21 cellular contexts compared by ENCODE assay signal in genomic region chr10:44955408-44956070, GRCh38. TPM values are rescaled to one million over a fixed set of nuclear protein-coding genes. Genes with fewer than 3 reads are reported as not detected.
DNase-seq lines count a peak whose midpoint lies in the region; ATAC-seq and TF ChIP-seq lines count a peak whose summit lies in the region.
"Had no signal": no experiment of that assay in that cellular context is flagged by ENCODE, and none has a peak within 500 bp of the region (broad histone marks: within the 10 kb centered on the region; RNA-seq: fewer than 3 reads in every experiment).

No MANE protein-coding gene starts in this region.

- H3F3A ChIP-seq in PC-3 (ENCODE audit: low read length, unreplicated experiment): no peaks in the 10 kb centered on the region

- CTCF ChIA-PET in PC-3 (lab: Charles Lee): interaction anchor here (0.6 kb wide), 1 partner anchor 376 kb away, joined by 3 read pairs; no protein-coding TSS in a partner anchor

- no peak overlapping the region for H2AFZ ChIP-seq in H9 (ENCODE audit: low read length)
- no peak overlapping the region for H2AFZ ChIP-seq in PC-3 (ENCODE audit: low read length)

- H3K9ac ChIP-seq in H9 (ENCODE audit: extremely low read depth, insufficient read length, low read length) (no peak overlapping the region), PC-3 (ENCODE audit: low read length) (no peak overlapping the region)
- H3K9ac ChIP-seq: SK-N-SH had no signal

- peaks cover 5 to 18% (median 9%) of the 10 kb centered on the region in 3 experiments; a peak in 6 of 7 replicates for H3K36me3 Mint-ChIP-seq in H9 (ENCODE audit: insufficient read depth in 1 of 3, low read depth in 3 of 3)

- H2BK120ac ChIP-seq in H9 (ENCODE audit: low read depth, low read length, poor library complexity, severe bottlenecking): no peak overlapping the region

- no peak for TF ChIP-seq POLR2A in suprapubic skin (IDR thresholded peaks at IDR 0.05)

- peak; percentile 14 for DNase-seq in H9
- peak; percentile 79 for DNase-seq in coronary artery (ENCODE audit: low spot score)
- peak; percentile 89 for DNase-seq in mesenteric fat pad (ENCODE audit: low spot score)
- peak; percentile 89 to 92 for DNase-seq in suprapubic skin (ENCODE audit: low spot score in 2 of 2)
- DNase-seq in PC-3: no peak
- no peak for DNase-seq in SHP77 treated with DMSO at 0.1 percent for 48 hours (lab: John Stamatoyannopoulos, UW)
- DNase-seq: activated naive CD4-positive, alpha-beta T cell treated with anti-CD3 and anti-CD28 coated beads for 36 hours; DMS153; effector CD4-positive, alpha-beta T cell; H7; hypothalamus; NCI-H1048; NCI-H2081 treated with DMSO at 0.1 percent for 48 hours; occipital lobe; SK-N-SH; stimulated activated CD4-positive, alpha-beta T cell treated with anti-CD3 and anti-CD28 coated beads, Interleukin-4, amount 100 ng/mL, for 1 hour; T1000 had no signal

- H4K8ac ChIP-seq in H9 (replicated peaks; ENCODE audit: insufficient read length, low read depth, low read length): no peak overlapping the region

- H2BK15ac ChIP-seq in H9 (ENCODE audit: low read depth, low read length): no peak overlapping the region

- H3K79me2 ChIP-seq in H9 (ENCODE audit: insufficient read depth, low read length): no peaks in the 10 kb centered on the region
- H3K79me2 ChIP-seq in PC-3 (ENCODE audit: low read length): peaks cover 15% of the 10 kb centered on the region

- H3K4me3 Mint-ChIP-seq in H9: no peak overlapping the region
- H3K4me3 Mint-ChIP-seq: activated naive CD4-positive, alpha-beta T cell treated with anti-CD3 and anti-CD28 coated beads for 36 hours had no signal

- TF ChIP-seq CTCF in H9 (conservative IDR thresholded peaks at IDR 0.05) (no peak), coronary artery (IDR thresholded peaks at IDR 0.05) (no peak), suprapubic skin (IDR thresholded peaks at IDR 0.05) (no peak), PC-3 (conservative IDR thresholded peaks at IDR 0.05; ENCODE audit: low read depth, low read length) (no peak)

- H3K27ac ChIP-seq in H9 (ENCODE audit: insufficient read length, low read depth, low read length) (no peak overlapping the region), coronary artery (peak overlapping the region in 1 of 2 donors; percentile 20), suprapubic skin (peak overlapping the region; percentile 28), PC-3 (ENCODE audit: low read length) (no peak overlapping the region)

- no peaks in the 10 kb centered on the region for H4K20me1 ChIP-seq in H9 (ENCODE audit: control insufficient read depth, insufficient read depth, insufficient read length)
- no peaks in the 10 kb centered on the region for H4K20me1 ChIP-seq in PC-3 (ENCODE audit: low read length)

- H2BK20ac ChIP-seq in H9 (ENCODE audit: low read depth, low read length, poor library complexity, severe bottlenecking): no peak overlapping the region

- H3K4me1 ChIP-seq in H9 (ENCODE audit: insufficient read depth, low read length) (peaks cover 12% of the 10 kb centered on the region), suprapubic skin (peaks cover 34% of the 10 kb centered on the region), PC-3 (ENCODE audit: insufficient read depth, low read length) (peaks cover 19% of the 10 kb centered on the region)

- no peak overlapping the region for H3K4me3 ChIP-seq in coronary artery
- H3K4me3 ChIP-seq in suprapubic skin: no peak overlapping the region
- H3K4me3 ChIP-seq in PC-3 (ENCODE audit: low read length): no peak overlapping the region

- intact Hi-C loops in PC-3 (cut with micrococcal nuclease): no loop called here

- H4K5ac ChIP-seq in H9 (ENCODE audit: insufficient read length, low read depth, low read length): no peak overlapping the region

- no peak overlapping the region for H3K4ac ChIP-seq in H9 (ENCODE audit: low read depth, low read length)

- H2AK5ac ChIP-seq in H9 (ENCODE audit: insufficient read length, low read length): no peak overlapping the region

- no peak overlapping the region for H3K18ac ChIP-seq in H9 (ENCODE audit: insufficient read length, low read depth, low read length)

- no peak overlapping the region for H3T11ph ChIP-seq in H9 (ENCODE audit: low read length)

- H3K9me3 ChIP-seq in H9 (ENCODE audit: control insufficient read depth, low read depth, low read length) (no peaks in the 10 kb centered on the region), suprapubic skin (no peaks in the 10 kb centered on the region), PC-3 (ENCODE audit: low read length) (no peaks in the 10 kb centered on the region)
- H3K9me3 ChIP-seq: SK-N-SH had no signal

- H2BK5ac ChIP-seq in H9 (ENCODE audit: insufficient read length, low read length): no peak overlapping the region

- H4K91ac ChIP-seq in H9 (ENCODE audit: insufficient read length, low read depth, low read length): no peak overlapping the region

- H3K14ac ChIP-seq in H9 (ENCODE audit: insufficient read depth, low read length): no peak overlapping the region

- peak overlapping the region in 1 of 3 experiments; percentile 82; a peak in 1 of 7 replicates for H3K27ac Mint-ChIP-seq in H9
- H3K27ac Mint-ChIP-seq: activated naive CD4-positive, alpha-beta T cell treated with anti-CD3 and anti-CD28 coated beads for 36 hours had no signal

- H3K9me3 Mint-ChIP-seq in H9: no peaks in the 10 kb centered on the region

- H3K56ac ChIP-seq in H9 (ENCODE audit: insufficient read length, low read depth, low read length): no peak overlapping the region

- H3K27me3 ChIP-seq in H9 (ENCODE audit: insufficient read depth, low read length) (no peaks in the 10 kb centered on the region), suprapubic skin (no peaks in the 10 kb centered on the region), PC-3 (ENCODE audit: low read length) (no peaks in the 10 kb centered on the region)

- ATAC-seq in GM21447 (IDR thresholded peaks at IDR 0.05; ENCODE audit: unreplicated experiment): no peak
- no peak for ATAC-seq in PC-3
- no peak for ATAC-seq in GM19324 (IDR thresholded peaks at IDR 0.05; ENCODE audit: low FRiP score, unreplicated experiment)

- H3K79me1 ChIP-seq in H9 (ENCODE audit: insufficient read depth, low read depth, low read length, poor library complexity, severe bottlenecking): no peaks in the 10 kb centered on the region

- no CpG with 5 or more reads among the region's 8 CpGs for WGBS in H9 (ENCODE audit: extremely low coverage, insufficient read length, low lambda C conversion rate)
- WGBS in suprapubic skin: 80% methylated on average over 8 of the region's 8 CpGs

- H2BK12ac ChIP-seq in H9 (ENCODE audit: insufficient read length, low read depth, low read length): no peak overlapping the region

- peaks cover 11% of the 10 kb centered on the region for H3K23me2 ChIP-seq in H9 (ENCODE audit: insufficient read length, low read depth, low read length, poor library complexity, severe bottlenecking)

- POLR2A ChIA-PET in PC-3 (lab: Charles Lee; ENCODE audit: unreplicated experiment): no interaction called here

- H3K27me3 Mint-ChIP-seq in H9 (ENCODE audit: low read depth): peaks cover 5% of the 10 kb centered on the region

- H3K9me2 ChIP-seq in PC-3 (replicated peaks; ENCODE audit: low read length): no peaks in the 10 kb centered on the region
- H3K9me2 ChIP-seq: SK-N-SH had no signal

- no peak for TF ChIP-seq EP300 in suprapubic skin (IDR thresholded peaks at IDR 0.05)

- H3K23ac ChIP-seq in H9 (ENCODE audit: insufficient read length, low read depth, low read length): no peak overlapping the region

- BruUV-seq in PC-3 (replicated peaks; lab: Mats Ljungman, UMichigan): no TSS peak

- H3K4me1 Mint-ChIP-seq in H9: peaks cover 33% of the 10 kb centered on the region in 2 experiments

- H3K4me2 ChIP-seq in H9 (ENCODE audit: insufficient read depth, insufficient read length, low read length): no peak overlapping the region
- H3K4me2 ChIP-seq in PC-3 (ENCODE audit: low read length): no peak overlapping the region
- H3K4me2 ChIP-seq: SK-N-SH had no signal

- H3K36me3 ChIP-seq in suprapubic skin (peaks cover 4% of the 10 kb centered on the region), PC-3 (ENCODE audit: low read depth, low read length) (no peaks in the 10 kb centered on the region)

RNA-seq across cellular contexts. Expression of gene RASSF4, which starts 4.1 kb away (rescaled TPM):
- total RNA-seq in H9 (2021): 11.3 and 11.5 TPM in 2 replicates
- 122 TPM for total RNA-seq in mesenteric fat pad
- total RNA-seq in suprapubic skin: 10 to 100 TPM in 2 of 4 donors, 1 to 10 TPM in 2; 4.4 to 23.3 (median 12.9) TPM
- total RNA-seq in PC-3 (2014; rRNA removed): 7.7 and 8.7 TPM in 2 replicates

RNA-seq across cellular contexts. Expression of gene DEPP1, which starts 23.1 kb away (rescaled TPM):
- total RNA-seq in H9 (2021): 1.7 and 2.4 TPM in 2 replicates
- total RNA-seq in mesenteric fat pad: 566 TPM
- total RNA-seq in suprapubic skin: 100 to 1,000 TPM in 1 of 4 donors, 10 to 100 TPM in 3; 27.5 to 101 (median 38.2) TPM
- total RNA-seq in PC-3 (2014; rRNA removed): 8.0 and 9.0 TPM in 2 replicates

RNA-seq across cellular contexts. Expression of gene TMEM72, which starts 44.4 kb away (rescaled TPM):
- not detected in 2 replicates for total RNA-seq in H9 (2021)
- total RNA-seq in mesenteric fat pad: not detected
- total RNA-seq in suprapubic skin: not detected
- total RNA-seq in PC-3 (2014; rRNA removed): not detected in 2 replicates
- total RNA-seq: activated naive CD4-positive, alpha-beta T cell treated with anti-CD3 and anti-CD28 coated beads for 36 hours; H7; mononuclear cell; OCI-LY7 had no signal

RNA-seq across cellular contexts. Expression of gene ZNF22, which starts 45.2 kb away (rescaled TPM):
- total RNA-seq in H9 (2021) (36.9 and 37.6 TPM in 2 replicates), mesenteric fat pad (50.3 TPM), suprapubic skin (10 to 100 TPM in 1 of 4 donors, 1 to 10 TPM in 3; 6.7 to 15.1 (median 8.5) TPM), PC-3 (2014; rRNA removed) (17.6 and 24.8 TPM in 2 replicates)

Comparison
In these comparisons a context has a peak if more than half of its experiments do, and no peak if none do; other contexts are left out.
1. DNase-seq: peak in H9 (single experiment), coronary artery (single experiment), mesenteric fat pad (single experiment) and suprapubic skin (2 of 2); none in PC-3 (single experiment) and SHP77 treated with DMSO at 0.1 percent for 48 hours (single experiment).